Comparison of ENCODE assay signal across 8 cellular contexts in the genomic region with DNA sequence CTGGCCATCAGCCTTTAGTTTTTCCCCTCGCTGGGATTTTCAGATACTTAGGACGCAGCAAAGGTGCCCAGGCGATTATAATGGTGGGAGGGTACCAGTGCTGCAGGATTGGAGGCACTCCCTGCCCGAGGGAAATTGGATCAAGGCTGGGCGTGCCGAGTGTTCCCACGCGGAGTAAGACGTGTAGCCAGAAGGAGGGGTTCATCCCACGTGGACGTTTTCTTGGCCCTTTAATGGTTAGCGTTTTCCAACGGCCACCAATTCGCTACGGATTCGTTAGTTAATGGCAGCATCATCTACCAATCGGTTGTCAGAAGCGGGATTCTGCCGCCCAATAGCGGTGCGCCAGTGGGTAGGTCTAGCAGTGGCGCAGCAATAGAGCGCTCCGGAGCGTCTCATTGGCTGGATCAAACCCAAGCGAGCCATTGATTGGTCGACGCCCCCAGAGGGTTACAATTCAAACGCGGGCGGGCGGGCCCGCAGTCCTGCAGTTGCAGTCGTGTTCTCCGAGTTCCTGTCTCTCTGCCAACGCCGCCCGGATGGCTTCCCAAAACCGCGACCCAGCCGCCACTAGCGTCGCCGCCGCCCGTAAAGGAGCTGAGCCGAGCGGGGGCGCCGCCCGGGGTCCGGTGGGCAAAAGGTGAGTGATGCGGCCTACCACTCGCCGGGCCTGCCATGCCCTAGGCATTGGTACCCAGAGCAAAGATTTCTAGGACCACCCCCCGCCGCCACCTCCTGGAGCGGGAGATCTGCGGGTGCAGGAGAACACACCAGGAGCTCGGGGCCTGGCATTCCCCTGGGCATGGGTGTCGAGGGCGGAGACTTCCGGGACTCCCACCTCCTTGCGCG.
DNase-seq lines count a peak whose midpoint lies in the region; ATAC-seq, FAIRE-seq and TF ChIP-seq lines count a peak whose summit lies in the region.

A gene (plus strand): TSS at position 488 of the 849 bp plus-strand sequence. CDS start 52 bp downstream, at position 540.

- peak; percentile 97 for ATAC-seq in HG02981 (IDR thresholded peaks at IDR 0.05; ENCODE audit: unreplicated experiment)

- peak; percentile 97 for FAIRE-seq in GM18507 (lab: Jason Lieb, UNC)

- H3K4me1 ChIP-seq in HAP-1: no peaks in the 10 kb centered on the region

- no peak for TF ChIP-seq CTCF in astrocyte of the spinal cord (IDR thresholded peaks at IDR 0.05; ENCODE audit: low read depth, low read length)

- H3K4me3 ChIP-seq in astrocyte of the spinal cord (ENCODE audit: low read depth, low read length): peak within 1 kb of the TSS; percentile 83
- no peak within 1 kb of the TSS for H3K4me3 ChIP-seq in HAP-1

- in situ Hi-C loops in astrocyte of the spinal cord (cut with HindIII; ENCODE audit: low sequenced_read_pairs) (no loop called here), HAP-1 (cut with MboI; ENCODE audit: low sequenced_read_pairs) (no loop called here)

- peaks cover 40% of the 10 kb centered on the region for H3K36me3 ChIP-seq in HAP-1 (replicated peaks)

- H3K9me3 ChIP-seq in HAP-1: no peaks in the 10 kb centered on the region

- no peaks in the 10 kb centered on the region for H3K27me3 ChIP-seq in HAP-1 (ENCODE audit: low read depth)

- DNase-seq in GM18507 (ENCODE audit: extremely low spot score, insufficient read length, low read depth) (peak; percentile 98), NCI-H2029 treated with DMSO at 0.1 percent for 48 hours (lab: John Stamatoyannopoulos, UW) (peak; percentile 97), T1000 (lab: John Stamatoyannopoulos, UW) (peak; percentile 99), astrocyte of the spinal cord (ENCODE audit: low read depth, low spot score) (peak; percentile 100), hippocampal formation (lab: John Stamatoyannopoulos, UW) (peak; percentile 96 to 97), retina (peak; percentile 95), HAP-1 (ENCODE audit: low spot score in 2 of 2) (no peak)

Comparison
In these comparisons a context has a peak if more than half of its experiments do, and no peak if none do; other contexts are left out.
1. DNase-seq: peak in GM18507 (single experiment), NCI-H2029 treated with DMSO at 0.1 percent for 48 hours (single experiment), T1000 (single experiment), astrocyte of the spinal cord (single experiment), hippocampal formation (2 of 2) and retina (single experiment); none in HAP-1 (0 of 2).